ENCODE assay signal across 2 cellular contexts in the genomic region with DNA sequence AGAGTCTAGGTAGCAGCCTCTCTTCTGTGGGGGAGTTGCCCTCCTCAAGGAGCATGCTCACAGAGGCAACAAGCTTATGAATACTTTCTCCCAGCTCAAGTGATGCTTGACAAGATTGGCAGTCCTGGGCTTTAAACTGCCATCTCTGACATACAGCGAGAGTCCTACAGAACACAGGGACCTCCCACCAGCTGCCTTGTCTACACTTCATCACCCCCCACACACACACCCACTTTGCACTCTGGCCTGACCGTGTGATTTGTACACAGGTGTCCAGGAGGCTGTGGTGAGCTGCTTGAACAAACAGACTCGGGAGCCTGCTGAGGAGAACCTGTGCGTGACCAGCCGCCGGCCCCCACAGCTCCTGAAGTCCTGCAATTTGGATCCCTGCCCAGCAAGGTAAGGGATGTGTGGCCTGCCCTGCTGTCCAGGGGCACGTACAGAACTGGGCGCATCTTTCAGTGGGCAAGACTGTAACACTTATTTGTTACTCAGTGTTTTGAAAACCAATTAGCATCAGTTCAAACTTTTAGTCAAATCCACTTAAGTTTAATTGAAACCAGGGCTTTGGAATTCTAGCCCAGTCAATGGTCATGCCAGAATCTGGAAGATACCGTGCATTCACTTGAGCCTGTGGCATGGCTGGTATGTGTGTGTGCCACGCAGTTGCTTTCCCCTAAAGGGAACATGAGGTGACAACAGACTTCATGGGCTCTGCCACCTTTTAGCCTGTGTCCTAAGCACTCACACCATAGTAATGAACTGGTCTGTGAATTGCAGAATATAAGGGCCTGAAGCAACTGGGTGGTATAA.
TF ChIP-seq lines count a peak whose summit lies in the region.

No MANE protein-coding gene starts in this region.

TF ChIP-seq in HEK293, 187 proteins besides CTCF, POLR2A, EP300 and RAD21 (continued from another document):
- TF ChIP-seq, protein P1, sequence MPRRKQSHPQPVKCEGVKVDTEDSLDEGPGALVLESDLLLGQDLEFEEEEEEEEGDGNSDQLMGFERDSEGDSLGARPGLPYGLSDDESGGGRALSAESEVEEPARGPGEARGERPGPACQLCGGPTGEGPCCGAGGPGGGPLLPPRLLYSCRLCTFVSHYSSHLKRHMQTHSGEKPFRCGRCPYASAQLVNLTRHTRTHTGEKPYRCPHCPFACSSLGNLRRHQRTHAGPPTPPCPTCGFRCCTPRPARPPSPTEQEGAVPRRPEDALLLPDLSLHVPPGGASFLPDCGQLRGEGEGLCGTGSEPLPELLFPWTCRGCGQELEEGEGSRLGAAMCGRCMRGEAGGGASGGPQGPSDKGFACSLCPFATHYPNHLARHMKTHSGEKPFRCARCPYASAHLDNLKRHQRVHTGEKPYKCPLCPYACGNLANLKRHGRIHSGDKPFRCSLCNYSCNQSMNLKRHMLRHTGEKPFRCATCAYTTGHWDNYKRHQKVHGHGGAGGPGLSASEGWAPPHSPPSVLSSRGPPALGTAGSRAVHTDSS (tag by site-specific recombination; IDR thresholded peaks at IDR 0.05): no peak
- peak; percentile 72 for TF ChIP-seq ZFHX2 (tag by site-specific recombination; conservative IDR thresholded peaks at IDR 0.05)
- TF ChIP-seq, protein P2, sequence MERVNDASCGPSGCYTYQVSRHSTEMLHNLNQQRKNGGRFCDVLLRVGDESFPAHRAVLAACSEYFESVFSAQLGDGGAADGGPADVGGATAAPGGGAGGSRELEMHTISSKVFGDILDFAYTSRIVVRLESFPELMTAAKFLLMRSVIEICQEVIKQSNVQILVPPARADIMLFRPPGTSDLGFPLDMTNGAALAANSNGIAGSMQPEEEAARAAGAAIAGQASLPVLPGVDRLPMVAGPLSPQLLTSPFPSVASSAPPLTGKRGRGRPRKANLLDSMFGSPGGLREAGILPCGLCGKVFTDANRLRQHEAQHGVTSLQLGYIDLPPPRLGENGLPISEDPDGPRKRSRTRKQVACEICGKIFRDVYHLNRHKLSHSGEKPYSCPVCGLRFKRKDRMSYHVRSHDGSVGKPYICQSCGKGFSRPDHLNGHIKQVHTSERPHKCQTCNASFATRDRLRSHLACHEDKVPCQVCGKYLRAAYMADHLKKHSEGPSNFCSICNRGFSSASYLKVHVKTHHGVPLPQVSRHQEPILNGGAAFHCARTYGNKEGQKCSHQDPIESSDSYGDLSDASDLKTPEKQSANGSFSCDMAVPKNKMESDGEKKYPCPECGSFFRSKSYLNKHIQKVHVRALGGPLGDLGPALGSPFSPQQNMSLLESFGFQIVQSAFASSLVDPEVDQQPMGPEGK (tag by site-specific recombination; IDR thresholded peaks at IDR 0.05): no peak
TF ChIP-seq in HEK293: peak in this region for 2.

TF ChIP-seq in GM23338, 12 proteins besides CTCF, POLR2A, EP300 and RAD21:
- TF ChIP-seq, protein P3, sequence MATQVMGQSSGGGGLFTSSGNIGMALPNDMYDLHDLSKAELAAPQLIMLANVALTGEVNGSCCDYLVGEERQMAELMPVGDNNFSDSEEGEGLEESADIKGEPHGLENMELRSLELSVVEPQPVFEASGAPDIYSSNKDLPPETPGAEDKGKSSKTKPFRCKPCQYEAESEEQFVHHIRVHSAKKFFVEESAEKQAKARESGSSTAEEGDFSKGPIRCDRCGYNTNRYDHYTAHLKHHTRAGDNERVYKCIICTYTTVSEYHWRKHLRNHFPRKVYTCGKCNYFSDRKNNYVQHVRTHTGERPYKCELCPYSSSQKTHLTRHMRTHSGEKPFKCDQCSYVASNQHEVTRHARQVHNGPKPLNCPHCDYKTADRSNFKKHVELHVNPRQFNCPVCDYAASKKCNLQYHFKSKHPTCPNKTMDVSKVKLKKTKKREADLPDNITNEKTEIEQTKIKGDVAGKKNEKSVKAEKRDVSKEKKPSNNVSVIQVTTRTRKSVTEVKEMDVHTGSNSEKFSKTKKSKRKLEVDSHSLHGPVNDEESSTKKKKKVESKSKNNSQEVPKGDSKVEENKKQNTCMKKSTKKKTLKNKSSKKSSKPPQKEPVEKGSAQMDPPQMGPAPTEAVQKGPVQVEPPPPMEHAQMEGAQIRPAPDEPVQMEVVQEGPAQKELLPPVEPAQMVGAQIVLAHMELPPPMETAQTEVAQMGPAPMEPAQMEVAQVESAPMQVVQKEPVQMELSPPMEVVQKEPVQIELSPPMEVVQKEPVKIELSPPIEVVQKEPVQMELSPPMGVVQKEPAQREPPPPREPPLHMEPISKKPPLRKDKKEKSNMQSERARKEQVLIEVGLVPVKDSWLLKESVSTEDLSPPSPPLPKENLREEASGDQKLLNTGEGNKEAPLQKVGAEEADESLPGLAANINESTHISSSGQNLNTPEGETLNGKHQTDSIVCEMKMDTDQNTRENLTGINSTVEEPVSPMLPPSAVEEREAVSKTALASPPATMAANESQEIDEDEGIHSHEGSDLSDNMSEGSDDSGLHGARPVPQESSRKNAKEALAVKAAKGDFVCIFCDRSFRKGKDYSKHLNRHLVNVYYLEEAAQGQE (IDR thresholded peaks at IDR 0.05; ENCODE audit: unreplicated experiment): no peak
- no peak for TF ChIP-seq EZH2phosphoT487 (IDR thresholded peaks at IDR 0.05; ENCODE audit: unreplicated experiment)
- no peak for TF ChIP-seq ZNF114 (CRISPR knock-in tag; IDR thresholded peaks at IDR 0.05)
- no peak for TF ChIP-seq POLR2AphosphoS5 (IDR thresholded peaks at IDR 0.05; ENCODE audit: low read depth)
- TF ChIP-seq ZNF331 (CRISPR knock-in tag; IDR thresholded peaks at IDR 0.05; ENCODE audit: low read depth): no peak
- TF ChIP-seq EZH2 (IDR thresholded peaks at IDR 0.05; ENCODE audit: low read depth, unreplicated experiment): no peak
- TF ChIP-seq NANOG (IDR thresholded peaks at IDR 0.05; ENCODE audit: borderline replicate concordance): no peak
- TF ChIP-seq, protein P4, sequence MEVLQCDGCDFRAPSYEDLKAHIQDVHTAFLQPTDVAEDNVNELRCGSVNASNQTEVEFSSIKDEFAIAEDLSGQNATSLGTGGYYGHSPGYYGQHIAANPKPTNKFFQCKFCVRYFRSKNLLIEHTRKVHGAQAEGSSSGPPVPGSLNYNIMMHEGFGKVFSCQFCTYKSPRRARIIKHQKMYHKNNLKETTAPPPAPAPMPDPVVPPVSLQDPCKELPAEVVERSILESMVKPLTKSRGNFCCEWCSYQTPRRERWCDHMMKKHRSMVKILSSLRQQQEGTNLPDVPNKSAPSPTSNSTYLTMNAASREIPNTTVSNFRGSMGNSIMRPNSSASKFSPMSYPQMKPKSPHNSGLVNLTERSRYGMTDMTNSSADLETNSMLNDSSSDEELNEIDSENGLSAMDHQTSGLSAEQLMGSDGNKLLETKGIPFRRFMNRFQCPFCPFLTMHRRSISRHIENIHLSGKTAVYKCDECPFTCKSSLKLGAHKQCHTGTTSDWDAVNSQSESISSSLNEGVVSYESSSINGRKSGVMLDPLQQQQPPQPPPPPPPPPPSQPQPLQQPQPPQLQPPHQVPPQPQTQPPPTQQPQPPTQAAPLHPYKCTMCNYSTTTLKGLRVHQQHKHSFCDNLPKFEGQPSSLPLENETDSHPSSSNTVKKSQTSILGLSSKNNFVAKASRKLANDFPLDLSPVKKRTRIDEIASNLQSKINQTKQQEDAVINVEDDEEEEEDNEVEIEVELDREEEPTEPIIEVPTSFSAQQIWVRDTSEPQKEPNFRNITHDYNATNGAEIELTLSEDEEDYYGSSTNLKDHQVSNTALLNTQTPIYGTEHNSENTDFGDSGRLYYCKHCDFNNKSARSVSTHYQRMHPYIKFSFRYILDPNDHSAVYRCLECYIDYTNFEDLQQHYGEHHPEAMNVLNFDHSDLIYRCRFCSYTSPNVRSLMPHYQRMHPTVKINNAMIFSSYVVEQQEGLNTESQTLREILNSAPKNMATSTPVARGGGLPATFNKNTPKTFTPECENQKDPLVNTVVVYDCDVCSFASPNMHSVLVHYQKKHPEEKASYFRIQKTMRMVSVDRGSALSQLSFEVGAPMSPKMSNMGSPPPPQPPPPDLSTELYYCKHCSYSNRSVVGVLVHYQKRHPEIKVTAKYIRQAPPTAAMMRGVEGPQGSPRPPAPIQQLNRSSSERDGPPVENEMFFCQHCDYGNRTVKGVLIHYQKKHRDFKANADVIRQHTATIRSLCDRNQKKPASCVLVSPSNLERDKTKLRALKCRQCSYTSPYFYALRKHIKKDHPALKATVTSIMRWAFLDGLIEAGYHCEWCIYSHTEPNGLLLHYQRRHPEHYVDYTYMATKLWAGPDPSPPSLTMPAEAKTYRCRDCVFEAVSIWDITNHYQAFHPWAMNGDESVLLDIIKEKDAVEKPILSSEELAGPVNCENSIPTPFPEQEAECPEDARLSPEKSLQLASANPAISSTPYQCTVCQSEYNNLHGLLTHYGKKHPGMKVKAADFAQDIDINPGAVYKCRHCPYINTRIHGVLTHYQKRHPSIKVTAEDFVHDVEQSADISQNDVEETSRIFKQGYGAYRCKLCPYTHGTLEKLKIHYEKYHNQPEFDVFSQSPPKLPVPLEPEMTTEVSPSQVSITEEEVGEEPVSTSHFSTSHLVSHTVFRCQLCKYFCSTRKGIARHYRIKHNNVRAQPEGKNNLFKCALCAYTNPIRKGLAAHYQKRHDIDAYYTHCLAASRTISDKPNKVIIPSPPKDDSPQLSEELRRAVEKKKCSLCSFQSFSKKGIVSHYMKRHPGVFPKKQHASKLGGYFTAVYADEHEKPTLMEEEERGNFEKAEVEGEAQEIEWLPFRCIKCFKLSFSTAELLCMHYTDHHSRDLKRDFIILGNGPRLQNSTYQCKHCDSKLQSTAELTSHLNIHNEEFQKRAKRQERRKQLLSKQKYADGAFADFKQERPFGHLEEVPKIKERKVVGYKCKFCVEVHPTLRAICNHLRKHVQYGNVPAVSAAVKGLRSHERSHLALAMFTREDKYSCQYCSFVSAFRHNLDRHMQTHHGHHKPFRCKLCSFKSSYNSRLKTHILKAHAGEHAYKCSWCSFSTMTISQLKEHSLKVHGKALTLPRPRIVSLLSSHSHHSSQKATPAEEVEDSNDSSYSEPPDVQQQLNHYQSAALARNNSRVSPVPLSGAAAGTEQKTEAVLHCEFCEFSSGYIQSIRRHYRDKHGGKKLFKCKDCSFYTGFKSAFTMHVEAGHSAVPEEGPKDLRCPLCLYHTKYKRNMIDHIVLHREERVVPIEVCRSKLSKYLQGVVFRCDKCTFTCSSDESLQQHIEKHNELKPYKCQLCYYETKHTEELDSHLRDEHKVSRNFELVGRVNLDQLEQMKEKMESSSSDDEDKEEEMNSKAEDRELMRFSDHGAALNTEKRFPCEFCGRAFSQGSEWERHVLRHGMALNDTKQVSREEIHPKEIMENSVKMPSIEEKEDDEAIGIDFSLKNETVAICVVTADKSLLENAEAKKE (CRISPR knock-in tag; IDR thresholded peaks at IDR 0.05): no peak
- no peak for TF ChIP-seq STAT1 (IDR thresholded peaks at IDR 0.05; ENCODE audit: unreplicated experiment)
- no peak for TF ChIP-seq JUNB (IDR thresholded peaks at IDR 0.05; ENCODE audit: unreplicated experiment)
- no peak for TF ChIP-seq CREB1 (CRISPR knock-in tag; IDR thresholded peaks at IDR 0.05; ENCODE audit: low read depth)
- TF ChIP-seq, protein P5, sequence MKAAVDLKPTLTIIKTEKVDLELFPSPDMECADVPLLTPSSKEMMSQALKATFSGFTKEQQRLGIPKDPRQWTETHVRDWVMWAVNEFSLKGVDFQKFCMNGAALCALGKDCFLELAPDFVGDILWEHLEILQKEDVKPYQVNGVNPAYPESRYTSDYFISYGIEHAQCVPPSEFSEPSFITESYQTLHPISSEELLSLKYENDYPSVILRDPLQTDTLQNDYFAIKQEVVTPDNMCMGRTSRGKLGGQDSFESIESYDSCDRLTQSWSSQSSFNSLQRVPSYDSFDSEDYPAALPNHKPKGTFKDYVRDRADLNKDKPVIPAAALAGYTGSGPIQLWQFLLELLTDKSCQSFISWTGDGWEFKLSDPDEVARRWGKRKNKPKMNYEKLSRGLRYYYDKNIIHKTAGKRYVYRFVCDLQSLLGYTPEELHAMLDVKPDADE (IDR thresholded peaks at IDR 0.05): no peak
TF ChIP-seq in GM23338: peak in this region for 0.
